19 cellular contexts compared by ENCODE assay signal in the genomic region with DNA sequence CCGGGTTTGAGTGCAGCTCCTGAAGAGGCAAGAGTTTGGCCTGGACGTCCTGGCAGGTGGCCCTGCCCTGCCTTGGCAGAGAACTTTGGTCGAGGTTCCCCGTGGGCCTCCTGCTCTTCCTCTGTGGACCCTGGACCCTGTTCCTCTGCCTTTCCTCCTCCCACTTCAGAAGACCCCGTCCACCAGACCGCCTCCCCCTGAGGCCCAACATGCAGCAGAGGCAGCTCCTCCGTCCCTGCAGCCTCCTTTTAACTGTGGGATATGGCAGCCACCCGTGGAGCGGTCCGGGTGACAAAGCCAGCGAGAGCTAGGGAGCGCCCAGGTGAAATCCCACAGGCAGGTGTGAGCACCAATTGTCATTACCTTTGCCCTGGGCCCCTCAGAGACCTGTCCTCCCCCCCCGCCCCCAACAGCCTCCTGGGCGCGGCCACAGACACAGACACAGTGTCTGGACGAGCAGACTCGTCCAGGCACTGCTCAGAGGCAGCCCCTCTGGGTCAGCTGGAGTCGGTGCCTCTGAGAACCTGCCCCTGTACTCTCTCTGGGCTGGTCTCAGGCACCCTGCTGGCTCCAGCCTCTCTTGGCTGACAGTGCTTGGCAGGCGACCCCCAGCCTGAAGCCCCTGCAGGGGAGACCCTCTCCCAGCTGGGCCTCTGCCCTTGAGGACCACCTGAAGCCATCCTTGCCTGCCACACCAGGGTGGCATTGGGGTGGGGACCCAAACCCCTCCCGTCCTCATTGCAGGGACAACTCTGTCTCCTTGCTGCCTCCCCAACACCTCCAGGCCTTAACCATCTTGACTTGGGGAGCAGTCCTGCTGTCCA. TPM values are rescaled to one million over a fixed set of nuclear protein-coding genes. Genes with fewer than 3 reads are reported as not detected.
DNase-seq lines count a peak whose midpoint lies in the region; ATAC-seq and TF ChIP-seq lines count a peak whose summit lies in the region.
"Had no signal": no experiment of that assay in that cellular context is flagged by ENCODE, and none has a peak within 500 bp of the region (broad histone marks: within the 10 kb centered on the region; RNA-seq: fewer than 3 reads in every experiment).

No MANE protein-coding gene starts in this region.

- H3K9me3 Mint-ChIP-seq in CD4-positive, alpha-beta T cell: no peaks in the 10 kb centered on the region
- H3K9me3 Mint-ChIP-seq in activated naive CD8-positive, alpha-beta T cell treated with anti-CD3 and anti-CD28 coated beads for 36 hours: no peaks in the 10 kb centered on the region
- H3K9me3 Mint-ChIP-seq: CD8-positive, alpha-beta memory T cell; HFFc6 had no signal

- peak overlapping the region; percentile 10 to 44 for H3K4me3 ChIP-seq in mucosa of rectum (ENCODE audit: low read length in 2 of 2)
- no peak overlapping the region for H3K4me3 ChIP-seq in dorsolateral prefrontal cortex
- H3K4me3 ChIP-seq: coronary artery had no signal

- H3K27ac ChIP-seq in CD4-positive, alpha-beta T cell (ENCODE audit: low read depth, low read length): no peak overlapping the region
- H3K27ac ChIP-seq in mucosa of rectum (ENCODE audit: low read depth in 2 of 2, low read length in 2 of 2) (peak overlapping the region; percentile 84 to 94), dorsolateral prefrontal cortex (peak overlapping the region in 5 of 59 donors; percentile 1 to 96 (median 35))
- H3K27ac ChIP-seq: coronary artery had no signal

- H3K27me3 Mint-ChIP-seq in CD4-positive, alpha-beta T cell: no peaks in the 10 kb centered on the region
- H3K27me3 Mint-ChIP-seq in activated naive CD8-positive, alpha-beta T cell treated with anti-CD3 and anti-CD28 coated beads for 36 hours: no peaks in the 10 kb centered on the region

- POLR2A ChIA-PET in CD4-positive, alpha-beta T cell (lab: Charles Lee): interaction anchor here (1.3 kb wide), 1 partner anchor 29 kb away, joined by 3 read pairs; no protein-coding TSS in a partner anchor

- intact Hi-C loops in CD4-positive, alpha-beta T cell (cut with DNase I, micrococcal nuclease): no loop called here
- intact Hi-C loops in dorsolateral prefrontal cortex (cut with DNase I): loop anchor here (2.0 to 5.0 kb wide), 4 partner anchors 37 to 239 kb away; a partner anchor contains a TSS

- no peak for ATAC-seq in CD4-positive, alpha-beta T cell (ENCODE audit: poor library complexity)

- H3K4me3 Mint-ChIP-seq in CD4-positive, alpha-beta T cell: peak overlapping the region; percentile 42
- H3K4me3 Mint-ChIP-seq in activated naive CD8-positive, alpha-beta T cell treated with anti-CD3 and anti-CD28 coated beads for 36 hours: peak overlapping the region; percentile 10
- H3K4me3 Mint-ChIP-seq: HFFc6 had no signal

- peaks cover 20% of the 10 kb centered on the region for H3K4me1 Mint-ChIP-seq in CD4-positive, alpha-beta T cell (ENCODE audit: low read depth)
- H3K4me1 Mint-ChIP-seq in activated naive CD8-positive, alpha-beta T cell treated with anti-CD3 and anti-CD28 coated beads for 36 hours: peaks cover 8% of the 10 kb centered on the region

- H3K27me3 ChIP-seq in CD4-positive, alpha-beta T cell (ENCODE audit: control insufficient read depth, insufficient read depth, low read length): no peaks in the 10 kb centered on the region
- H3K27me3 ChIP-seq in mucosa of rectum (ENCODE audit: control insufficient read depth in 2 of 2, insufficient read depth in 2 of 2, low read length in 2 of 2) (no peaks in the 10 kb centered on the region), dorsolateral prefrontal cortex (peaks cover 0 to 25% (median 13%) of the 10 kb centered on the region in 45 donors)

- peak; percentile 16 for DNase-seq in NCI-H2196 (lab: John Stamatoyannopoulos, UW; ENCODE audit: unreplicated experiment)
- DNase-seq in NCI-H2196 treated with DMSO at 0.1 percent for 48 hours (lab: John Stamatoyannopoulos, UW; ENCODE audit: unreplicated experiment): no peak
- DNase-seq in CD4-positive, alpha-beta T cell: no peak
- no peak for DNase-seq in activated naive CD8-positive, alpha-beta T cell treated with anti-CD3 and anti-CD28 coated beads for 36 hours
- DNase-seq in occipital lobe (lab: John Stamatoyannopoulos, UW): no peak
- DNase-seq in dorsolateral prefrontal cortex: no peak
- no peak for DNase-seq in NCI-H2227 treated with DMSO at 0.1 percent for 48 hours (lab: John Stamatoyannopoulos, UW)
- DNase-seq: activated CD4-positive, alpha-beta T cell treated with anti-CD3 and anti-CD28 coated beads, Interleukin-2, amount 50 U/mL, for 1 hour; anterior cingulate cortex; glutamatergic neuron; HFFc6; NCI-H1048; NCI-H774; T-helper 9 cell had no signal

- CTCF ChIA-PET in CD4-positive, alpha-beta T cell (lab: Charles Lee): interaction anchor here (1.1 to 1.8 kb wide), 3 partner anchors 39 to 73 kb away, joined by 3 to 5 read pairs (median 3); no protein-coding TSS in a partner anchor

- no peaks in the 10 kb centered on the region for H3K9me3 ChIP-seq in CD4-positive, alpha-beta T cell (ENCODE audit: control insufficient read depth, low read length)
- H3K9me3 ChIP-seq in mucosa of rectum (ENCODE audit: control insufficient read depth in 2 of 2, low read length in 2 of 2): no peaks in the 10 kb centered on the region

- peak overlapping the region; percentile 56 for H3K27ac Mint-ChIP-seq in CD4-positive, alpha-beta T cell
- H3K27ac Mint-ChIP-seq in activated naive CD8-positive, alpha-beta T cell treated with anti-CD3 and anti-CD28 coated beads for 36 hours: no peak overlapping the region
- H3K27ac Mint-ChIP-seq: HFFc6 had no signal

- H3K4me1 ChIP-seq in mucosa of rectum (ENCODE audit: control insufficient read depth in 2 of 2, insufficient read depth in 2 of 2, low read length in 2 of 2): peaks cover 48 to 55% of the 10 kb centered on the region in 2 donors

- peaks cover 3% of the 10 kb centered on the region for H3K36me3 Mint-ChIP-seq in CD4-positive, alpha-beta T cell (ENCODE audit: low read depth)
- H3K36me3 Mint-ChIP-seq in activated naive CD8-positive, alpha-beta T cell treated with anti-CD3 and anti-CD28 coated beads for 36 hours: no peaks in the 10 kb centered on the region

- peak overlapping the region; percentile 48 to 72 for H3K9ac ChIP-seq in mucosa of rectum (ENCODE audit: low read depth in 1 of 2, low read length in 2 of 2)

- H3K36me3 ChIP-seq in mucosa of rectum (ENCODE audit: control insufficient read depth in 2 of 2, insufficient read depth in 2 of 2, low read length in 2 of 2): no peaks in the 10 kb centered on the region

- TF ChIP-seq CTCF in CD4-positive, alpha-beta T cell (IDR thresholded peaks at IDR 0.05): no peak
- TF ChIP-seq CTCF in dorsolateral prefrontal cortex (IDR thresholded peaks at IDR 0.05 in 54 of 56, conservative IDR thresholded peaks at IDR 0.05 in 2 of 56; ENCODE audit: low read depth in 1 of 56, partially characterized antibody in 56 of 56): no peak

RNA-seq across cellular contexts. Expression of a gene that starts 4.1 kb away (rescaled TPM):
- 10 to 100 TPM; 15.2 to 18.4 TPM for total RNA-seq in CD4-positive, alpha-beta T cell
- total RNA-seq in activated naive CD8-positive, alpha-beta T cell treated with anti-CD3 and anti-CD28 coated beads for 36 hours: 10 to 100 TPM; 17.3 to 18.2 TPM
- total RNA-seq in occipital lobe (21.8 TPM), dorsolateral prefrontal cortex (10 to 100 TPM; 32.5 to 82.7 (median 53.2) TPM)

RNA-seq across cellular contexts. Expression of a gene that starts 4.2 kb away (rescaled TPM):
- 100 to 1,000 TPM; 109 to 114 TPM for total RNA-seq in CD4-positive, alpha-beta T cell
- total RNA-seq in activated naive CD8-positive, alpha-beta T cell treated with anti-CD3 and anti-CD28 coated beads for 36 hours: 10 to 100 TPM; 22.2 to 22.9 TPM
- total RNA-seq in occipital lobe: not detected
- under 1 TPM in 21 of 120 experiments, not detected in 99; 0.08 to 0.70 (median 0.20) TPM for total RNA-seq in dorsolateral prefrontal cortex
- total RNA-seq: A673, HFFc6, temporal lobe had no signal

RNA-seq across cellular contexts. Expression of a gene that starts 31.2 kb away (rescaled TPM):
- total RNA-seq in CD4-positive, alpha-beta T cell: 100 to 1,000 TPM; 358 to 392 TPM
- total RNA-seq in activated naive CD8-positive, alpha-beta T cell treated with anti-CD3 and anti-CD28 coated beads for 36 hours: 10 to 100 TPM; 26.4 to 27.2 TPM
- total RNA-seq in occipital lobe (14.8 TPM), dorsolateral prefrontal cortex (10 to 100 TPM; 13.7 to 52.3 (median 29.2) TPM)

RNA-seq across cellular contexts. Expression of a gene that starts 52.0 kb away (rescaled TPM):
- total RNA-seq in CD4-positive, alpha-beta T cell: under 1 TPM in 1 of 2 experiments, not detected in 1; 0.60 TPM
- not detected for total RNA-seq in activated naive CD8-positive, alpha-beta T cell treated with anti-CD3 and anti-CD28 coated beads for 36 hours
- total RNA-seq in occipital lobe: under 0.01 TPM
- 1 to 10 TPM in 96 of 120 experiments, under 1 TPM in 22, not detected in 2; 0.29 to 5.2 (median 1.7) TPM for total RNA-seq in dorsolateral prefrontal cortex
- total RNA-seq: A673; CD8-positive, alpha-beta memory T cell had no signal

Comparison
In these comparisons a context has a peak if more than half of its experiments do, and no peak if none do; other contexts are left out.
1. H3K4me3 ChIP-seq: peak in mucosa of rectum (2 of 2); none in dorsolateral prefrontal cortex (0 of 59).
2. RNA of a gene that starts 4.2 kb away (total RNA-seq): 109 to 114 TPM in CD4-positive, alpha-beta T cell and 22.2 to 22.9 TPM in activated naive CD8-positive, alpha-beta T cell treated with anti-CD3 and anti-CD28 coated beads for 36 hours; 0.08 to 0.70 TPM in dorsolateral prefrontal cortex and not detected in occipital lobe (single experiment); every median in the first group is over 10 times any median in the second.
3. RNA of a gene that starts 31.2 kb away (total RNA-seq): 358 to 392 TPM in CD4-positive, alpha-beta T cell; 13.7 to 52.3 TPM in dorsolateral prefrontal cortex, 26.4 to 27.2 TPM in activated naive CD8-positive, alpha-beta T cell treated with anti-CD3 and anti-CD28 coated beads for 36 hours and 14.8 TPM in occipital lobe (single experiment); every median in the first group is over 4 times any median in the second.
4. intact Hi-C loops: an anchor here in dorsolateral prefrontal cortex (2.0 to 5.0 kb wide); none called in CD4-positive, alpha-beta T cell.